8 cellular contexts compared by ENCODE assay signal in the genomic region with DNA sequence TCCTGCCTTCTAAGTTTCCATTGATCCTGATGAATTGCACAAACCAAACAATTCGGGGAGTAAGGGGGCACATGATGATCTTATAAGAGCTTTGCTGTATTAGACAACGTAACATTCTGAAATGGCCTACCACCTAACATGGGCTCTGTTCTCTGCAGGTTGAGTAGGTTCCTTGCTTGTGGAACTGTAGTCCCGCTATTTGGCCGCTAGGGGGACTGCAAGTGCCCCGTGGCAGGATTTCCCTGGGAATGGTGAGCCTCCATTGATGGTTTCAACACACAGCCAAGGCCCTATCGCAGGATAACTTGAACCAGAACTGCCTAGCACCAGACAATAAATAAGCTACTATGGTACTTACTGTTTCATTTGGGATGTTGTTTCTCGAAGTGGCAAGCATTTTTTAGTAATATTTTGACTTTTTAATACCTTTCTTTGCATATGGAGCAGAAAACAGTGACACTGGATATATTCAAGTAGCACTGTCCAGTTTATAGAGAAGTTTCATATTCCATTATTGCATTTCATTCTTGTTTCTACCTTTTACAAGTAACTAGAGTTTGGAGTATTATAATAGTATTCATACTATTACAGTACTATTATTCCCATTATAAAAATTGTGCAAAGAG. TPM values are rescaled to one million over a fixed set of nuclear protein-coding genes. Genes with fewer than 3 reads are reported as not detected.
A peak's percentile ranks its signal among the peaks of the same experiment; 100 is the strongest.
DNase-seq lines count a peak whose midpoint lies in the region; ATAC-seq, FAIRE-seq and TF ChIP-seq lines count a peak whose summit lies in the region.

No MANE protein-coding gene starts in this region.

- no peaks in the 10 kb centered on the region for H3K9me3 ChIP-seq in psoas muscle

- H3K4me3 ChIP-seq in psoas muscle = no peak overlapping the region

- ATAC-seq in GM19023 (IDR thresholded peaks at IDR 0.05; ENCODE audit: unreplicated experiment) (peak; percentile 69), esophagus mucosa (peak; percentile 59), psoas muscle (peak; percentile 53 to 70 (median 68)), HG03095 (IDR thresholded peaks at IDR 0.05; ENCODE audit: unreplicated experiment) (no peak)

- no peaks in the 10 kb centered on the region for H3K36me3 ChIP-seq in psoas muscle (ENCODE audit: insufficient read depth in 1 of 2, low read depth in 1 of 2)

- DNase-seq in CD1c-positive myeloid dendritic cell (ENCODE audit: extremely low spot score) (peak; percentile 39), NOMO-1 treated with dmso at 0.1 percent for 144 hours (lab: John Stamatoyannopoulos, UW; ENCODE audit: unreplicated experiment) (peak; percentile 6), psoas muscle (peak; percentile 20 to 43), GM12891 (ENCODE audit: insufficient read length, low spot score) (no peak), posterior vena cava (ENCODE audit: low spot score) (no peak)

- H3K27me3 ChIP-seq in psoas muscle (ENCODE audit: insufficient read depth in 3 of 3, low read length in 2 of 3) = peaks cover 0 to 6% (median 0%) of the 10 kb centered on the region in 3 donors

- WGBS in psoas muscle, 3 donors = 40 to 52% (median 41%) methylated on average over 7 of the region's 7 CpGs

- peak; percentile 63 for TF ChIP-seq CTCF in psoas muscle (IDR thresholded peaks at IDR 0.05)

- H3K27ac ChIP-seq in psoas muscle = no peak overlapping the region

- FAIRE-seq in GM12891 (lab: Jason Lieb, UNC) = no peak

- no peak for TF ChIP-seq POLR2A in GM12891 (IDR thresholded peaks at IDR 0.05; ENCODE audit: low read depth, low read length)

- intact Hi-C loops in psoas muscle (cut with DNase I) = no loop called here
- intact Hi-C loops in posterior vena cava (cut with DNase I) = no loop called here

- H3K4me1 ChIP-seq in psoas muscle = no peaks in the 10 kb centered on the region

TF ChIP-seq in GM12891, 5 proteins besides CTCF, POLR2A, EP300 and RAD21:
- TF ChIP-seq POU2F2 (IDR thresholded peaks at IDR 0.05; ENCODE audit: low read depth, low read length) = no peak
- no peak for TF ChIP-seq POLR2AphosphoS5 (IDR thresholded peaks at IDR 0.05; ENCODE audit: low read depth, low read length)
- TF ChIP-seq PAX5 (IDR thresholded peaks at IDR 0.05; ENCODE audit: insufficient read depth, low read length, severe bottlenecking) = no peak

RNA-seq across cellular contexts. Expression of gene AR, which starts 11.9 kb away (rescaled TPM):
- total RNA-seq in esophagus mucosa (0.48 TPM), psoas muscle (10 to 100 TPM in 2 of 4 donors, 1 to 10 TPM in 2; 7.3 to 16.0 (median 11.3) TPM), posterior vena cava (10 to 100 TPM; 12.3 to 15.4 TPM)
- 1 to 10 TPM in 2 of 3 donors, under 1 TPM in 1; 0.99 to 3.6 (median 1.7) TPM for polyA plus RNA-seq in psoas muscle
- polyA plus RNA-seq in GM12891 (2012; ENCODE audit: low read depth, missing spikeins) = not detected

Comparison
In these comparisons a context has a peak if more than half of its experiments do, and no peak if none do; other contexts are left out.
1. DNase-seq: peak in CD1c-positive myeloid dendritic cell (single experiment), NOMO-1 treated with dmso at 0.1 percent for 144 hours (single experiment) and psoas muscle (2 of 2); none in GM12891 (single experiment) and posterior vena cava (single experiment).